Comparison of ENCODE assay signal across 1 cellular context in the genomic region with DNA sequence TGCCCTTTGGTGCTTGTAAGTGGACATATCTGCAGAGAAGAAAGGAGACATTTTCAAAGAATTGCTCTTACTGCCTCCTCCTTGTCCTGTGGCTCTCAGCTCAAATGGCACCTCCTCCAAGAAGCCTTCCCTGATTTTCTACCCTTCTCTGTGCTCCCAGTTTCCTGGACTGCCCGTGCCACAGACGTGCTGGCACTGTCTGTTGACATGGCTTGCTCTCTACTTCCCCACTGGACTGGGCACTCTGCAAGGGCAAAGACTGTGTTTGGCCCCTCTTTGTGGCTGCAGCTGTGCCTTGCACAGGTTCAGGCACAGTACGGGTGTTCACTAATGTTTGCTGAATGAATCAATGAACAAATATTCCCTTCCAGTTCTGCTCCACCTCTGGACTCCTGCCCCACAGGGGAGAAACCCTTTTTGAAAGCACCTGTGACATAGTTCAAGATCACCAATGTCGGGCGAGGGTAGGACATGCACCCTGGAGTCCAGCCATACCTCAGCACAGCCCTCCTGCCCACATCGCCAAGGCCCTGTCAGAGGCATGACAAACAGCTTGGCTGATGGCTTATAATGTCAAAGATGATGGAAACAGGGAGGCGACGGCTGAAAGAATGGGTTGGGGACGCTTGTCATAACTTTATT.
A peak's percentile ranks its signal among the peaks of the same experiment; 100 is the strongest.
TF ChIP-seq lines count a peak whose summit lies in the region.

No MANE protein-coding gene starts in this region.

TF ChIP-seq in HepG2, 621 proteins besides CTCF, POLR2A, EP300 and RAD21 (continued from another document and continues in another):
- TF ChIP-seq, protein P1, sequence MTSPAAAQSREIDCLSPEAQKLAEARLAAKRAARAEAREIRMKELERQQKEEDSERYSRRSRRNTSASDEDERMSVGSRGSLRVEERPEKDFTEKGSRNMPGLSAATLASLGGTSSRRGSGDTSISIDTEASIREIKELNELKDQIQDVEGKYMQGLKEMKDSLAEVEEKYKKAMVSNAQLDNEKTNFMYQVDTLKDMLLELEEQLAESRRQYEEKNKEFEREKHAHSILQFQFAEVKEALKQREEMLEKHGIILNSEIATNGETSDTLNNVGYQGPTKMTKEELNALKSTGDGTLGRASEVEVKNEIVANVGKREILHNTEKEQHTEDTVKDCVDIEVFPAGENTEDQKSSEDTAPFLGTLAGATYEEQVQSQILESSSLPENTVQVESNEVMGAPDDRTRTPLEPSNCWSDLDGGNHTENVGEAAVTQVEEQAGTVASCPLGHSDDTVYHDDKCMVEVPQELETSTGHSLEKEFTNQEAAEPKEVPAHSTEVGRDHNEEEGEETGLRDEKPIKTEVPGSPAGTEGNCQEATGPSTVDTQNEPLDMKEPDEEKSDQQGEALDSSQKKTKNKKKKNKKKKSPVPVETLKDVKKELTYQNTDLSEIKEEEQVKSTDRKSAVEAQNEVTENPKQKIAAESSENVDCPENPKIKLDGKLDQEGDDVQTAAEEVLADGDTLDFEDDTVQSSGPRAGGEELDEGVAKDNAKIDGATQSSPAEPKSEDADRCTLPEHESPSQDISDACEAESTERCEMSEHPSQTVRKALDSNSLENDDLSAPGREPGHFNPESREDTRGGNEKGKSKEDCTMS (CRISPR knock-in tag; conservative IDR thresholded peaks at IDR 0.05): no peak
- TF ChIP-seq FIP1L1 (IDR thresholded peaks at IDR 0.05; ENCODE audit: borderline replicate concordance, insufficient read depth, low read depth, low read length) (no peak), CC2D1A (CRISPR knock-in tag; IDR thresholded peaks at IDR 0.05) (0 out of 2 replicates have a peak, but pooled peaks have one; percentile 70), ZFYVE20 (CRISPR knock-in tag; IDR thresholded peaks at IDR 0.05; ENCODE audit: borderline replicate concordance, low read depth) (no peak), ZNF672 (CRISPR knock-in tag; IDR thresholded peaks at IDR 0.05) (no peak), U2AF2 (IDR thresholded peaks at IDR 0.05; ENCODE audit: low read depth, low read length) (no peak), ZNF121 (CRISPR knock-in tag; IDR thresholded peaks at IDR 0.05) (peak; percentile 57; the same call in 1 of the 2 replicates), NR2F6 (IDR thresholded peaks at IDR 0.05) (no peak), NR2F6 (CRISPR knock-in tag; IDR thresholded peaks at IDR 0.05) (peak; percentile 40), SKI (IDR thresholded peaks at IDR 0.05; ENCODE audit: partially characterized antibody) (peak; percentile 24), MTA1 (CRISPR knock-in tag; IDR thresholded peaks at IDR 0.05; ENCODE audit: borderline replicate concordance) (peak; percentile 90; the same call in 1 of the 2 replicates), GATA4 (IDR thresholded peaks at IDR 0.05; ENCODE audit: borderline replicate concordance, low read depth) (no peak), ZNF557 (CRISPR knock-in tag; IDR thresholded peaks at IDR 0.05) (no peak), PHF20 (CRISPR knock-in tag; IDR thresholded peaks at IDR 0.05) (no peak), SIN3B (IDR thresholded peaks at IDR 0.05; ENCODE audit: low read length) (no peak), KDM5A (IDR thresholded peaks at IDR 0.05; ENCODE audit: borderline replicate concordance, low read length) (no peak), ZNF530 (CRISPR knock-in tag; IDR thresholded peaks at IDR 0.05; ENCODE audit: low read depth) (no peak), ZFP90 (CRISPR knock-in tag; IDR thresholded peaks at IDR 0.05; ENCODE audit: borderline replicate concordance) (no peak), HOXA3 (CRISPR knock-in tag; IDR thresholded peaks at IDR 0.05) (peak; percentile 27; the same call in 1 of the 2 replicates), ZNF251 (CRISPR knock-in tag; IDR thresholded peaks at IDR 0.05) (no peak), DNMT1 (CRISPR knock-in tag; IDR thresholded peaks at IDR 0.05) (no peak), ZNF263 (CRISPR knock-in tag; IDR thresholded peaks at IDR 0.05) (no peak), SAFB2 (CRISPR knock-in tag; IDR thresholded peaks at IDR 0.05; ENCODE audit: borderline replicate concordance, low read depth) (no peak), HOXD1 (CRISPR knock-in tag; IDR thresholded peaks at IDR 0.05) (no peak), MXD4 (CRISPR knock-in tag; IDR thresholded peaks at IDR 0.05) (no peak), IRX3 (CRISPR knock-in tag; IDR thresholded peaks at IDR 0.05; ENCODE audit: borderline replicate concordance, low read depth) (no peak), ZNF747 (CRISPR knock-in tag; IDR thresholded peaks at IDR 0.05; ENCODE audit: borderline replicate concordance) (peak; percentile 24; the same call in 1 of the 2 replicates), ELF4 (CRISPR knock-in tag; IDR thresholded peaks at IDR 0.05; ENCODE audit: borderline replicate concordance) (no peak), ZNF570 (CRISPR knock-in tag; IDR thresholded peaks at IDR 0.05; ENCODE audit: borderline replicate concordance) (no peak), SP1 (IDR thresholded peaks at IDR 0.05) (no peak), SP1 (CRISPR knock-in tag; IDR thresholded peaks at IDR 0.05) (no peak; the same call in 1 of the 2 replicates), TBX3 (IDR thresholded peaks at IDR 0.05; ENCODE audit: borderline replicate concordance) (peak; percentile 22; the same call in 1 of the 2 replicates), NBN (conservative IDR thresholded peaks at IDR 0.05) (no peak)
- TF ChIP-seq, protein P2, sequence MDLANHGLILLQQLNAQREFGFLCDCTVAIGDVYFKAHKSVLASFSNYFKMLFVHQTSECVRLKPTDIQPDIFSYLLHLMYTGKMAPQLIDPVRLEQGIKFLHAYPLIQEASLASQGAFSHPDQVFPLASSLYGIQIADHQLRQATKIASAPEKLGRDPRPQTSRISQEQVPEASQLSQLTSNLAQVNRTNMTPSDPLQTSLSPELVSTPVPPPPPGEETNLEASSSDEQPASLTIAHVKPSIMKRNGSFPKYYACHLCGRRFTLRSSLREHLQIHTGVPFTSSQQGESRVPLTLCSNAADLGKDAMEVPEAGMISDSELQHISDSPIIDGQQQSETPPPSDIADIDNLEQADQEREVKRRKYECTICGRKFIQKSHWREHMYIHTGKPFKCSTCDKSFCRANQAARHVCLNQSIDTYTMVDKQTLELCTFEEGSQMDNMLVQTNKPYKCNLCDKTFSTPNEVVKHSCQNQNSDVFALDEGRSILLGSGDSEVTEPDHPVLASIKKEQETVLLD (CRISPR knock-in tag; IDR thresholded peaks at IDR 0.05; ENCODE audit: low read depth): no peak
- TF ChIP-seq, protein P3, sequence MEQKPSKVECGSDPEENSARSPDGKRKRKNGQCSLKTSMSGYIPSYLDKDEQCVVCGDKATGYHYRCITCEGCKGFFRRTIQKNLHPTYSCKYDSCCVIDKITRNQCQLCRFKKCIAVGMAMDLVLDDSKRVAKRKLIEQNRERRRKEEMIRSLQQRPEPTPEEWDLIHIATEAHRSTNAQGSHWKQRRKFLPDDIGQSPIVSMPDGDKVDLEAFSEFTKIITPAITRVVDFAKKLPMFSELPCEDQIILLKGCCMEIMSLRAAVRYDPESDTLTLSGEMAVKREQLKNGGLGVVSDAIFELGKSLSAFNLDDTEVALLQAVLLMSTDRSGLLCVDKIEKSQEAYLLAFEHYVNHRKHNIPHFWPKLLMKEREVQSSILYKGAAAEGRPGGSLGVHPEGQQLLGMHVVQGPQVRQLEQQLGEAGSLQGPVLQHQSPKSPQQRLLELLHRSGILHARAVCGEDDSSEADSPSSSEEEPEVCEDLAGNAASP (CRISPR knock-in tag; IDR thresholded peaks at IDR 0.05; ENCODE audit: borderline replicate concordance): peak; percentile 41; the same call in 1 of the 2 replicates
- TF ChIP-seq, protein P4, sequence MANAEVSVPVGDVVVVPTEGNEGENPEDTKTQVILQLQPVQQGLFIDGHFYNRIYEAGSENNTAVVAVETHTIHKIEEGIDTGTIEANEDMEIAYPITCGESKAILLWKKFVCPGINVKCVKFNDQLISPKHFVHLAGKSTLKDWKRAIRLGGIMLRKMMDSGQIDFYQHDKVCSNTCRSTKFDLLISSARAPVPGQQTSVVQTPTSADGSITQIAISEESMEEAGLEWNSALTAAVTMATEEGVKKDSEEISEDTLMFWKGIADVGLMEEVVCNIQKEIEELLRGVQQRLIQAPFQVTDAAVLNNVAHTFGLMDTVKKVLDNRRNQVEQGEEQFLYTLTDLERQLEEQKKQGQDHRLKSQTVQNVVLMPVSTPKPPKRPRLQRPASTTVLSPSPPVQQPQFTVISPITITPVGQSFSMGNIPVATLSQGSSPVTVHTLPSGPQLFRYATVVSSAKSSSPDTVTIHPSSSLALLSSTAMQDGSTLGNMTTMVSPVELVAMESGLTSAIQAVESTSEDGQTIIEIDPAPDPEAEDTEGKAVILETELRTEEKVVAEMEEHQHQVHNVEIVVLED (CRISPR knock-in tag; IDR thresholded peaks at IDR 0.05; ENCODE audit: borderline replicate concordance): 0 out of 2 replicates have a peak, but pooled peaks have one; percentile 34
- TF ChIP-seq, protein P5, sequence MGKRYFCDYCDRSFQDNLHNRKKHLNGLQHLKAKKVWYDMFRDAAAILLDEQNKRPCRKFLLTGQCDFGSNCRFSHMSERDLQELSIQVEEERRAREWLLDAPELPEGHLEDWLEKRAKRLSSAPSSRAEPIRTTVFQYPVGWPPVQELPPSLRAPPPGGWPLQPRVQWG (CRISPR knock-in tag; IDR thresholded peaks at IDR 0.05; ENCODE audit: borderline replicate concordance, low read depth): no peak
- TF ChIP-seq, protein P6, sequence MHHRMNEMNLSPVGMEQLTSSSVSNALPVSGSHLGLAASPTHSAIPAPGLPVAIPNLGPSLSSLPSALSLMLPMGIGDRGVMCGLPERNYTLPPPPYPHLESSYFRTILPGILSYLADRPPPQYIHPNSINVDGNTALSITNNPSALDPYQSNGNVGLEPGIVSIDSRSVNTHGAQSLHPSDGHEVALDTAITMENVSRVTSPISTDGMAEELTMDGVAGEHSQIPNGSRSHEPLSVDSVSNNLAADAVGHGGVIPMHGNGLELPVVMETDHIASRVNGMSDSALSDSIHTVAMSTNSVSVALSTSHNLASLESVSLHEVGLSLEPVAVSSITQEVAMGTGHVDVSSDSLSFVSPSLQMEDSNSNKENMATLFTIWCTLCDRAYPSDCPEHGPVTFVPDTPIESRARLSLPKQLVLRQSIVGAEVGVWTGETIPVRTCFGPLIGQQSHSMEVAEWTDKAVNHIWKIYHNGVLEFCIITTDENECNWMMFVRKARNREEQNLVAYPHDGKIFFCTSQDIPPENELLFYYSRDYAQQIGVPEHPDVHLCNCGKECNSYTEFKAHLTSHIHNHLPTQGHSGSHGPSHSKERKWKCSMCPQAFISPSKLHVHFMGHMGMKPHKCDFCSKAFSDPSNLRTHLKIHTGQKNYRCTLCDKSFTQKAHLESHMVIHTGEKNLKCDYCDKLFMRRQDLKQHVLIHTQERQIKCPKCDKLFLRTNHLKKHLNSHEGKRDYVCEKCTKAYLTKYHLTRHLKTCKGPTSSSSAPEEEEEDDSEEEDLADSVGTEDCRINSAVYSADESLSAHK (CRISPR knock-in tag; IDR thresholded peaks at IDR 0.05; ENCODE audit: borderline replicate concordance): no peak
- TF ChIP-seq, protein P7, sequence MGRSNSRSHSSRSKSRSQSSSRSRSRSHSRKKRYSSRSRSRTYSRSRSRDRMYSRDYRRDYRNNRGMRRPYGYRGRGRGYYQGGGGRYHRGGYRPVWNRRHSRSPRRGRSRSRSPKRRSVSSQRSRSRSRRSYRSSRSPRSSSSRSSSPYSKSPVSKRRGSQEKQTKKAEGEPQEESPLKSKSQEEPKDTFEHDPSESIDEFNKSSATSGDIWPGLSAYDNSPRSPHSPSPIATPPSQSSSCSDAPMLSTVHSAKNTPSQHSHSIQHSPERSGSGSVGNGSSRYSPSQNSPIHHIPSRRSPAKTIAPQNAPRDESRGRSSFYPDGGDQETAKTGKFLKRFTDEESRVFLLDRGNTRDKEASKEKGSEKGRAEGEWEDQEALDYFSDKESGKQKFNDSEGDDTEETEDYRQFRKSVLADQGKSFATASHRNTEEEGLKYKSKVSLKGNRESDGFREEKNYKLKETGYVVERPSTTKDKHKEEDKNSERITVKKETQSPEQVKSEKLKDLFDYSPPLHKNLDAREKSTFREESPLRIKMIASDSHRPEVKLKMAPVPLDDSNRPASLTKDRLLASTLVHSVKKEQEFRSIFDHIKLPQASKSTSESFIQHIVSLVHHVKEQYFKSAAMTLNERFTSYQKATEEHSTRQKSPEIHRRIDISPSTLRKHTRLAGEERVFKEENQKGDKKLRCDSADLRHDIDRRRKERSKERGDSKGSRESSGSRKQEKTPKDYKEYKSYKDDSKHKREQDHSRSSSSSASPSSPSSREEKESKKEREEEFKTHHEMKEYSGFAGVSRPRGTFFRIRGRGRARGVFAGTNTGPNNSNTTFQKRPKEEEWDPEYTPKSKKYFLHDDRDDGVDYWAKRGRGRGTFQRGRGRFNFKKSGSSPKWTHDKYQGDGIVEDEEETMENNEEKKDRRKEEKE (IDR thresholded peaks at IDR 0.05): no peak
- TF ChIP-seq, protein P8, sequence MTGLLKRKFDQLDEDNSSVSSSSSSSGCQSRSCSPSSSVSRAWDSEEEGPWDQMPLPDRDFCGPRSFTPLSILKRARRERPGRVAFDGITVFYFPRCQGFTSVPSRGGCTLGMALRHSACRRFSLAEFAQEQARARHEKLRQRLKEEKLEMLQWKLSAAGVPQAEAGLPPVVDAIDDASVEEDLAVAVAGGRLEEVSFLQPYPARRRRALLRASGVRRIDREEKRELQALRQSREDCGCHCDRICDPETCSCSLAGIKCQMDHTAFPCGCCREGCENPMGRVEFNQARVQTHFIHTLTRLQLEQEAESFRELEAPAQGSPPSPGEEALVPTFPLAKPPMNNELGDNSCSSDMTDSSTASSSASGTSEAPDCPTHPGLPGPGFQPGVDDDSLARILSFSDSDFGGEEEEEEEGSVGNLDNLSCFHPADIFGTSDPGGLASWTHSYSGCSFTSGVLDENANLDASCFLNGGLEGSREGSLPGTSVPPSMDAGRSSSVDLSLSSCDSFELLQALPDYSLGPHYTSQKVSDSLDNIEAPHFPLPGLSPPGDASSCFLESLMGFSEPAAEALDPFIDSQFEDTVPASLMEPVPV (CRISPR knock-in tag; IDR thresholded peaks at IDR 0.05): no peak
- TF ChIP-seq, protein P9, sequence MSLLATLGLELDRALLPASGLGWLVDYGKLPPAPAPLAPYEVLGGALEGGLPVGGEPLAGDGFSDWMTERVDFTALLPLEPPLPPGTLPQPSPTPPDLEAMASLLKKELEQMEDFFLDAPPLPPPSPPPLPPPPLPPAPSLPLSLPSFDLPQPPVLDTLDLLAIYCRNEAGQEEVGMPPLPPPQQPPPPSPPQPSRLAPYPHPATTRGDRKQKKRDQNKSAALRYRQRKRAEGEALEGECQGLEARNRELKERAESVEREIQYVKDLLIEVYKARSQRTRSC (CRISPR knock-in tag; IDR thresholded peaks at IDR 0.05; ENCODE audit: low read depth): no peak
- TF ChIP-seq, protein P10, sequence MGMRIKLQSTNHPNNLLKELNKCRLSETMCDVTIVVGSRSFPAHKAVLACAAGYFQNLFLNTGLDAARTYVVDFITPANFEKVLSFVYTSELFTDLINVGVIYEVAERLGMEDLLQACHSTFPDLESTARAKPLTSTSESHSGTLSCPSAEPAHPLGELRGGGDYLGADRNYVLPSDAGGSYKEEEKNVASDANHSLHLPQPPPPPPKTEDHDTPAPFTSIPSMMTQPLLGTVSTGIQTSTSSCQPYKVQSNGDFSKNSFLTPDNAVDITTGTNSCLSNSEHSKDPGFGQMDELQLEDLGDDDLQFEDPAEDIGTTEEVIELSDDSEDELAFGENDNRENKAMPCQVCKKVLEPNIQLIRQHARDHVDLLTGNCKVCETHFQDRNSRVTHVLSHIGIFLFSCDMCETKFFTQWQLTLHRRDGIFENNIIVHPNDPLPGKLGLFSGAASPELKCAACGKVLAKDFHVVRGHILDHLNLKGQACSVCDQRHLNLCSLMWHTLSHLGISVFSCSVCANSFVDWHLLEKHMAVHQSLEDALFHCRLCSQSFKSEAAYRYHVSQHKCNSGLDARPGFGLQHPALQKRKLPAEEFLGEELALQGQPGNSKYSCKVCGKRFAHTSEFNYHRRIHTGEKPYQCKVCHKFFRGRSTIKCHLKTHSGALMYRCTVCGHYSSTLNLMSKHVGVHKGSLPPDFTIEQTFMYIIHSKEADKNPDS (CRISPR knock-in tag; IDR thresholded peaks at IDR 0.05): no peak
